Comparison of ENCODE assay signal across 21 cellular contexts in genomic region chr1:154492115-154492514, GRCh38. TPM values are rescaled to one million over a fixed set of nuclear protein-coding genes. Genes with fewer than 3 reads are reported as not detected.
A peak's percentile ranks its signal among the peaks of the same experiment; 100 is the strongest.
DNase-seq lines count a peak whose midpoint lies in the region; ATAC-seq and TF ChIP-seq lines count a peak whose summit lies in the region.
"Had no signal": no experiment of that assay in that cellular context is flagged by ENCODE, and none has a peak within 500 bp of the region (broad histone marks: within the 10 kb centered on the region; RNA-seq: fewer than 3 reads in every experiment).

No MANE protein-coding gene starts in this region.

- H3K4me3 ChIP-seq in BLaER1 (no peak overlapping the region), GM12864 (ENCODE audit: low read depth, low read length) (no peak overlapping the region), Peyer's patch (no peak overlapping the region)
- H3K4me3 ChIP-seq: ascending aorta, pancreas had no signal

- no peaks in the 10 kb centered on the region for H3K9me3 ChIP-seq in BLaER1
- no peaks in the 10 kb centered on the region for H3K9me3 ChIP-seq in Peyer's patch
- H3K9me3 ChIP-seq: ascending aorta, pancreas had no signal

- peaks cover 0 to 6% (median 0%) of the 10 kb centered on the region in 3 donors for H3K27me3 Mint-ChIP-seq in naive B cell
- H3K27me3 Mint-ChIP-seq: T-cell had no signal

- H3K27ac Mint-ChIP-seq in naive B cell, result peak overlapping the region in 4 of 6 donors; percentile 27 to 84 (median 64)
- H3K27ac Mint-ChIP-seq: mesothelial cell of epicardium had no signal

- H3K9me3 Mint-ChIP-seq in naive B cell, result no peaks in the 10 kb centered on the region
- H3K9me3 Mint-ChIP-seq: mesothelial cell of epicardium, T-cell, WTC11 had no signal

- H3K27ac ChIP-seq in BLaER1 (peak overlapping the region; percentile 57; the same call in 1 of the 2 replicates), Peyer's patch (peak overlapping the region in 3 of 4 donors; percentile 12 to 49 (median 20))
- H3K27ac ChIP-seq: ascending aorta, epithelial cell of prostate, pancreas had no signal

- H3K27me3 ChIP-seq in BLaER1 (no peaks in the 10 kb centered on the region), Peyer's patch (no peaks in the 10 kb centered on the region)
- H3K27me3 ChIP-seq: pancreas had no signal

- ATAC-seq in naive B cell (ENCODE audit: low read depth in 2 of 2), result peak; percentile 10 to 18
- ATAC-seq: pancreas, T-cell, WTC11 had no signal

- peak overlapping the region; percentile 23; the same call in 1 of the 2 replicates for H3K9ac ChIP-seq in BLaER1

- peaks cover 43 to 58% (median 43%) of the 10 kb centered on the region in 3 donors for H3K4me1 Mint-ChIP-seq in naive B cell

- peak overlapping the region; percentile 78 for H3K4me2 ChIP-seq in BLaER1

- TF ChIP-seq CTCF in GM12864 (IDR thresholded peaks at IDR 0.05; ENCODE audit: low read depth, low read length, missing control alignments), result no peak
- no peak for TF ChIP-seq CTCF in Peyer's patch (IDR thresholded peaks at IDR 0.05)

- no peaks in the 10 kb centered on the region for H3K36me3 ChIP-seq in BLaER1
- no peaks in the 10 kb centered on the region for H3K36me3 ChIP-seq in Peyer's patch
- H3K36me3 ChIP-seq: ascending aorta, pancreas had no signal

- TF ChIP-seq POLR2A in Peyer's patch (IDR thresholded peaks at IDR 0.05), result no peak

- no peaks in the 10 kb centered on the region for H4K20me1 ChIP-seq in BLaER1

- H3K4me3 Mint-ChIP-seq in naive B cell, result peak overlapping the region in 3 of 8 donors; percentile 55 to 71 (median 61)
- H3K4me3 Mint-ChIP-seq: mesothelial cell of epicardium, WTC11 had no signal

- H3K36me3 Mint-ChIP-seq in naive B cell, result no peaks in the 10 kb centered on the region
- H3K36me3 Mint-ChIP-seq: mesothelial cell of epicardium, T-cell, WTC11 had no signal

- H3K4me1 ChIP-seq in BLaER1 (peaks cover 56% of the 10 kb centered on the region), Peyer's patch (peaks cover 0 to 10% (median 3%) of the 10 kb centered on the region in 4 donors)
- H3K4me1 ChIP-seq: ascending aorta, pancreas had no signal

- DNase-seq in GM12864 (ENCODE audit: low read depth), result peak; percentile 25
- DNase-seq in Peyer's patch, result no peak
- DNase-seq in naive B cell, result no peak
- no peak for DNase-seq in NK-92 (lab: John Stamatoyannopoulos, UW; ENCODE audit: unreplicated experiment)
- DNase-seq in DMS114 treated with DMSO at 0.1 percent for 48 hours (lab: John Stamatoyannopoulos, UW; ENCODE audit: unreplicated experiment), result no peak
- DNase-seq in 8988T, result no peak
- no peak for DNase-seq in stimulated activated naive CD4-positive, alpha-beta T cell treated with Interleukin-2 at 50 U/mL for 16 hours (lab: John Stamatoyannopoulos, UW)
- DNase-seq: activated gamma-delta T cell, AML-193, H7, NCI-H2029, NCI-H524, pancreas, T-cell had no signal

RNA-seq across cellular contexts. Expression of gene TDRD10, which starts 9.9 kb away (rescaled TPM):
- total RNA-seq in Peyer's patch, result 1 to 10 TPM in 2 of 4 donors, under 1 TPM in 1, not detected in 1; 0.53 to 3.5 (median 1.6) TPM
- polyA plus RNA-seq in naive B cell (ENCODE audit: low read depth in 6 of 6), result not detected
- total RNA-seq: HT1080, MCF 10A, T-cell had no signal

RNA-seq across cellular contexts. Expression of gene SHE, which starts 10.1 kb away (rescaled TPM):
- 10 to 100 TPM in 1 of 4 donors, 1 to 10 TPM in 3; 1.6 to 19.8 (median 7.3) TPM for total RNA-seq in Peyer's patch
- polyA plus RNA-seq in naive B cell (ENCODE audit: low read depth in 6 of 6), result not detected
- total RNA-seq: HT1080, MCF 10A had no signal
